Comparison of ENCODE assay signal across 26 cellular contexts in genomic region chrX:29138003-29138402, GRCh38.
"Had no signal": no experiment of that assay in that cellular context is flagged by ENCODE, and none has a peak within 500 bp of the region (broad histone marks: within the 10 kb centered on the region; RNA-seq: fewer than 3 reads in every experiment).

No MANE protein-coding gene starts in this region.

- FAIRE-seq: endometrium, islet of Langerhans, keratinocyte had no signal

- H3K4me3 ChIP-seq: esophagus squamous epithelium, gastrocnemius medialis, heart right ventricle, left lung, lower lobe of right lung, mucosa of descending colon had no signal

- H3K9me3 ChIP-seq: esophagus squamous epithelium, gastrocnemius medialis, heart right ventricle, left lung, lower lobe of right lung, mucosa of descending colon had no signal

- H3K27ac ChIP-seq: epithelial cell of prostate, esophagus squamous epithelium, gastrocnemius medialis, heart right ventricle, left lung, lower lobe of right lung had no signal

- DNase-seq: cortex of kidney; effector CD8-positive, alpha-beta T cell; effector memory CD8-positive, alpha-beta T cell; endodermal cell; erythroblast; esophagus squamous epithelium; foreskin fibroblast; foreskin melanocyte; gastrocnemius medialis; glutamatergic neuron; head of caudate nucleus; heart right ventricle; hippocampal formation; left cardiac atrium; left lung; left ventricle myocardium superior; lower lobe of right lung; mesenchymal stem cell; mucosa of descending colon; naive B cell; naive thymus-derived CD8-positive, alpha-beta T cell had no signal

- ATAC-seq: effector memory CD8-positive, alpha-beta T cell; esophagus mucosa; gastrocnemius medialis; heart right ventricle; left cardiac atrium; left lung; left ventricle myocardium superior; lower lobe of right lung; mucosa of descending colon; naive thymus-derived CD8-positive, alpha-beta T cell had no signal

- H3K27me3 ChIP-seq: esophagus squamous epithelium, gastrocnemius medialis, heart right ventricle, left lung had no signal

- H3K36me3 ChIP-seq: esophagus squamous epithelium, gastrocnemius medialis, heart right ventricle, left lung, lower lobe of right lung had no signal

- H3K4me1 ChIP-seq: esophagus squamous epithelium, gastrocnemius medialis, heart right ventricle, left lung, lower lobe of right lung had no signal
